In genomic region chr17:50596191-50597037, GRCh38 we compare ENCODE assay signal across 14 cellular contexts. TPM values are rescaled to one million over a fixed set of nuclear protein-coding genes. Genes with fewer than 3 reads are reported as not detected.
DNase-seq lines count a peak whose midpoint lies in the region; ATAC-seq and TF ChIP-seq lines count a peak whose summit lies in the region.
"Had no signal": no experiment of that assay in that cellular context is flagged by ENCODE, and none has a peak within 500 bp of the region (broad histone marks: within the 10 kb centered on the region; RNA-seq: fewer than 3 reads in every experiment).

No MANE protein-coding gene starts in this region.

- H3K27ac Mint-ChIP-seq in activated CD4-positive, alpha-beta memory T cell treated with anti-CD3 and anti-CD28 coated beads for 36 hours = no peak overlapping the region
- H3K27ac Mint-ChIP-seq: activated T-helper 17 cell treated with anti-CD3 and anti-CD28 coated beads, Interleukin-2, amount 50 U/mL, for 72 hours; memory B cell had no signal

- peaks cover 7% of the 10 kb centered on the region for H3K4me1 ChIP-seq in body of pancreas

- no peak overlapping the region for H3K4me3 Mint-ChIP-seq in activated CD4-positive, alpha-beta memory T cell treated with anti-CD3 and anti-CD28 coated beads for 36 hours
- H3K4me3 Mint-ChIP-seq: activated T-helper 17 cell treated with anti-CD3 and anti-CD28 coated beads, Interleukin-2, amount 50 U/mL, for 72 hours; central memory CD8-positive, alpha-beta T cell; memory B cell had no signal

- H3K27me3 ChIP-seq in body of pancreas = no peaks in the 10 kb centered on the region
- H3K27me3 ChIP-seq: tibial artery had no signal

- peaks cover 2% of the 10 kb centered on the region for H3K27me3 Mint-ChIP-seq in activated CD4-positive, alpha-beta memory T cell treated with anti-CD3 and anti-CD28 coated beads for 36 hours
- H3K27me3 Mint-ChIP-seq: activated T-helper 17 cell treated with anti-CD3 and anti-CD28 coated beads, Interleukin-2, amount 50 U/mL, for 72 hours had no signal

- WGBS in body of pancreas, 2 donors = 80 to 82% methylated on average over 19 to 34 of the region's 34 CpGs

- ATAC-seq in body of pancreas = no peak
- ATAC-seq: activated T-helper 17 cell treated with anti-CD3 and anti-CD28 coated beads, Interleukin-2, amount 50 U/mL, for 72 hours had no signal

- in situ Hi-C loops in astrocyte of the spinal cord (cut with HindIII; ENCODE audit: low sequenced_read_pairs) (no loop called here), G401 (cut with HindIII; ENCODE audit: low sequenced_read_pairs) (no loop called here)

- TF ChIP-seq POLR2A in body of pancreas (IDR thresholded peaks at IDR 0.05) = no peak

- H3K36me3 Mint-ChIP-seq in activated CD4-positive, alpha-beta memory T cell treated with anti-CD3 and anti-CD28 coated beads for 36 hours = no peaks in the 10 kb centered on the region
- H3K36me3 Mint-ChIP-seq: memory B cell had no signal

- POLR2A ChIA-PET in activated CD4-positive, alpha-beta memory T cell treated with anti-CD3 and anti-CD28 coated beads for 36 hours (lab: Charles Lee) = no interaction called here

- H3K4me1 Mint-ChIP-seq in activated CD4-positive, alpha-beta memory T cell treated with anti-CD3 and anti-CD28 coated beads for 36 hours (ENCODE audit: low read depth) = no peaks in the 10 kb centered on the region
- H3K4me1 Mint-ChIP-seq: activated T-helper 17 cell treated with anti-CD3 and anti-CD28 coated beads, Interleukin-2, amount 50 U/mL, for 72 hours; central memory CD8-positive, alpha-beta T cell had no signal

- DNase-seq in astrocyte of the spinal cord (ENCODE audit: low read depth, low spot score) (no peak), islet precursor cell (peak; percentile 81), NCI-H2196 treated with DMSO at 0.1 percent for 48 hours (lab: John Stamatoyannopoulos, UW; ENCODE audit: unreplicated experiment) (no peak), body of pancreas (no peak), G401 (ENCODE audit: low spot score) (no peak)
- DNase-seq in activated CD4-positive, alpha-beta memory T cell treated with anti-CD3 and anti-CD28 coated beads for 36 hours = no peak
- DNase-seq: tibial artery had no signal

- no peak overlapping the region for H3K4me3 ChIP-seq in astrocyte of the spinal cord (ENCODE audit: low read depth, low read length)
- no peak overlapping the region for H3K4me3 ChIP-seq in body of pancreas
- H3K4me3 ChIP-seq: tibial artery had no signal

- intact Hi-C loops in body of pancreas (cut with DNase I) = no loop called here
- intact Hi-C loops in activated CD4-positive, alpha-beta memory T cell treated with anti-CD3 and anti-CD28 coated beads for 36 hours (cut with micrococcal nuclease) = no loop called here

- H3K9me3 Mint-ChIP-seq in activated CD4-positive, alpha-beta memory T cell treated with anti-CD3 and anti-CD28 coated beads for 36 hours = no peaks in the 10 kb centered on the region
- H3K9me3 Mint-ChIP-seq: activated T-helper 17 cell treated with anti-CD3 and anti-CD28 coated beads, Interleukin-2, amount 50 U/mL, for 72 hours; central memory CD8-positive, alpha-beta T cell; memory B cell had no signal

- TF ChIP-seq CTCF in 22Rv1 (IDR thresholded peaks at IDR 0.05) = 0 out of 2 replicates have a peak, but pooled peaks have one; percentile 11
- peak; percentile 22 for TF ChIP-seq CTCF in GM12873 (IDR thresholded peaks at IDR 0.05; ENCODE audit: insufficient read depth, low read depth, low read length, missing control alignments)
- peak; percentile 41 for TF ChIP-seq CTCF in astrocyte of the spinal cord (IDR thresholded peaks at IDR 0.05; ENCODE audit: low read depth, low read length)
- no peak for TF ChIP-seq CTCF in body of pancreas (IDR thresholded peaks at IDR 0.05)

- CTCF ChIA-PET in activated CD4-positive, alpha-beta memory T cell treated with anti-CD3 and anti-CD28 coated beads for 36 hours (lab: Charles Lee) = no interaction called here

- H3K9me3 ChIP-seq in body of pancreas = no peaks in the 10 kb centered on the region
- H3K9me3 ChIP-seq: tibial artery had no signal

- H3K27ac ChIP-seq in 22Rv1 = no peak overlapping the region
- no peak overlapping the region for H3K27ac ChIP-seq in body of pancreas
- H3K27ac ChIP-seq: KMS-11, tibial artery, VCaP had no signal

- H3K36me3 ChIP-seq in body of pancreas (replicated peaks in 1 of 2; ENCODE audit: insufficient read depth in 1 of 2, low read depth in 2 of 2) = no peaks in the 10 kb centered on the region
- H3K36me3 ChIP-seq: tibial artery had no signal

RNA-seq across cellular contexts. Expression of gene CACNA1G, which starts 35.9 kb away (rescaled TPM):
- under 1 TPM; 0.26 to 0.33 TPM for total RNA-seq in body of pancreas
- total RNA-seq in G401 (2014; rRNA removed; shearing (Covaris generic)) = 5.1 and 13.0 TPM in 2 replicates
- under 1 TPM in 1 of 2 experiments, not detected in 1; 0.05 TPM for total RNA-seq in activated CD4-positive, alpha-beta memory T cell treated with anti-CD3 and anti-CD28 coated beads for 36 hours

RNA-seq across cellular contexts. Expression of gene ABCC3, which starts 38.3 kb away (rescaled TPM):
- 100 to 1,000 TPM; 130 to 163 TPM for total RNA-seq in body of pancreas
- total RNA-seq in G401 (2014; rRNA removed; shearing (Covaris generic)) = not detected in 2 replicates
- not detected for total RNA-seq in activated CD4-positive, alpha-beta memory T cell treated with anti-CD3 and anti-CD28 coated beads for 36 hours

RNA-seq across cellular contexts. Expression of gene SPATA20, which starts 49.4 kb away (rescaled TPM):
- total RNA-seq in body of pancreas = 10 to 100 TPM; 65.6 to 75.2 TPM
- total RNA-seq in G401 (2014; rRNA removed; shearing (Covaris generic)) = 39.4 and 59.1 TPM in 2 replicates
- total RNA-seq in activated CD4-positive, alpha-beta memory T cell treated with anti-CD3 and anti-CD28 coated beads for 36 hours = 10 to 100 TPM; 22.8 to 23.4 TPM

Comparison
In these comparisons a context has a peak if more than half of its experiments do, and no peak if none do; other contexts are left out.
1. CTCF ChIP-seq: peak in 22Rv1 (single experiment), GM12873 (single experiment) and astrocyte of the spinal cord (single experiment); none in body of pancreas (0 of 7).
2. RNA of gene ABCC3, which starts 38.3 kb away (total RNA-seq): 130 to 163 TPM in body of pancreas; not detected in activated CD4-positive, alpha-beta memory T cell treated with anti-CD3 and anti-CD28 coated beads for 36 hours and not detected in G401; every median in the first group is over 100 times any median in the second.